In genomic region chr1:154941332-154941995, GRCh38 we compare ENCODE assay signal across 9 cellular contexts. TPM values are rescaled to one million over a fixed set of nuclear protein-coding genes. Genes with fewer than 3 reads are reported as not detected.
DNase-seq lines count a peak whose midpoint lies in the region; ATAC-seq, FAIRE-seq and TF ChIP-seq lines count a peak whose summit lies in the region.
"Had no signal": no experiment of that assay in that cellular context is flagged by ENCODE, and none has a peak within 500 bp of the region (broad histone marks: within the 10 kb centered on the region; RNA-seq: fewer than 3 reads in every experiment).

No MANE protein-coding gene starts in this region.

- no peak for TF ChIP-seq CTCF in D721Med (IDR thresholded peaks at IDR 0.05; ENCODE audit: insufficient read depth, missing control alignments)

- peaks cover 17 to 21% of the 10 kb centered on the region in 2 donors for H3K36me3 ChIP-seq in neuronal stem cell (replicated peaks in 1 of 2; ENCODE audit: control insufficient read depth in 2 of 2, insufficient read depth in 2 of 2, low read length in 2 of 2)

- no peak overlapping the region for H2BK5ac ChIP-seq in neuronal stem cell (ENCODE audit: low read length)

- peak overlapping the region; percentile 56 for H3K18ac ChIP-seq in neuronal stem cell (ENCODE audit: low read length)

- no peak for FAIRE-seq in D721Med (lab: Jason Lieb, UNC)

- peak overlapping the region; percentile 12 for H2AK5ac ChIP-seq in neuronal stem cell (ENCODE audit: low read depth, low read length)

- no peaks in the 10 kb centered on the region for H3K27me3 ChIP-seq in neuronal stem cell (ENCODE audit: control insufficient read depth in 3 of 3, insufficient read depth in 3 of 3, low read depth in 1 of 3, low read length in 3 of 3)

- peak overlapping the region; percentile 6 for H3K9ac ChIP-seq in neuronal stem cell (ENCODE audit: low read depth, low read length, poor library complexity)

- peaks cover 20 to 46% of the 10 kb centered on the region in 2 donors for H3K4me1 ChIP-seq in neuronal stem cell (ENCODE audit: control insufficient read depth in 2 of 2, insufficient read depth in 1 of 2, low read depth in 1 of 2, low read length in 2 of 2)

- H2BK120ac ChIP-seq in neuronal stem cell (ENCODE audit: low read depth, low read length), result no peak overlapping the region

- no peak overlapping the region for H2BK12ac ChIP-seq in neuronal stem cell (ENCODE audit: low read length)

- H2AFZ ChIP-seq in neuronal stem cell (ENCODE audit: low read length), result no peak overlapping the region

- no peak overlapping the region for H4K8ac ChIP-seq in neuronal stem cell (ENCODE audit: low read depth, low read length)

- DNase-seq in EH (ENCODE audit: low read depth) (peak; percentile 52), NCI-H524 (lab: John Stamatoyannopoulos, UW) (peak; percentile 94 to 96), cerebellar cortex (ENCODE audit: low spot score) (peak; percentile 52), neuronal stem cell (ENCODE audit: low spot score) (peak; percentile 56), D721Med (ENCODE audit: insufficient read length, low spot score) (no peak)
- DNase-seq in activated CD8-positive, alpha-beta memory T cell treated with anti-CD3 and anti-CD28 coated beads, Interleukin-2, amount 50 U/mL, for 4 hours, result no peak
- DNase-seq: foreskin melanocyte had no signal

- H3K14ac ChIP-seq in neuronal stem cell (ENCODE audit: low read length), result no peak overlapping the region

- no peaks in the 10 kb centered on the region for H3K9me3 ChIP-seq in neuronal stem cell (replicated peaks in 1 of 2; ENCODE audit: control insufficient read depth in 2 of 2, insufficient read depth in 1 of 2, low read depth in 1 of 2, low read length in 2 of 2)

- H3K79me1 ChIP-seq in neuronal stem cell (ENCODE audit: low read depth, low read length), result no peaks in the 10 kb centered on the region

- H3K4ac ChIP-seq in neuronal stem cell (ENCODE audit: low read length), result no peak overlapping the region

- no peak overlapping the region for H4K91ac ChIP-seq in neuronal stem cell (ENCODE audit: low read depth, low read length, poor library complexity)

- ATAC-seq in HG03045 (IDR thresholded peaks at IDR 0.05; ENCODE audit: unreplicated experiment) (no peak), GM21786 (IDR thresholded peaks at IDR 0.05; ENCODE audit: unreplicated experiment) (no peak)

- H2BK15ac ChIP-seq in neuronal stem cell (ENCODE audit: low read length), result no peak overlapping the region

- H3K23ac ChIP-seq in neuronal stem cell (ENCODE audit: low read depth, low read length, poor library complexity), result no peak overlapping the region

- H3K4me2 ChIP-seq in neuronal stem cell (ENCODE audit: insufficient read depth, low read length, poor library complexity, severe bottlenecking), result no peak overlapping the region

- no CpG with 5 or more reads among the region's 5 CpGs for WGBS in neuronal stem cell (ENCODE audit: extremely low coverage in 2 of 2, insufficient read length in 2 of 2, insufficient replicate concordance in 1 of 2), 2 donors

- peak overlapping the region; percentile 9 for H3K27ac ChIP-seq in neuronal stem cell (replicated peaks; ENCODE audit: low read length)

- H3K4me3 ChIP-seq in neuronal stem cell (ENCODE audit: low read length in 2 of 2), result peak overlapping the region in 1 of 2 donors; percentile 31

RNA-seq across cellular contexts. Expression of gene PMVK, which starts 4.9 kb away (rescaled TPM):
- 23.2 TPM for polyA plus RNA-seq in neuronal stem cell (2013, experiment 1 of 2)
- 23.3 TPM for polyA plus RNA-seq in neuronal stem cell (2013, experiment 2 of 2)

RNA-seq across cellular contexts. Expression of gene PBXIP1, which starts 14.4 kb away (rescaled TPM):
- polyA plus RNA-seq in neuronal stem cell (2013, experiment 1 of 2), result 21.9 TPM
- 21.6 TPM for polyA plus RNA-seq in neuronal stem cell (2013, experiment 2 of 2)

RNA-seq across cellular contexts. Expression of gene PYGO2, which starts 20.1 kb away (rescaled TPM):
- 48.6 TPM for polyA plus RNA-seq in neuronal stem cell (2013, experiment 1 of 2)
- 48.1 TPM for polyA plus RNA-seq in neuronal stem cell (2013, experiment 2 of 2)

RNA-seq across cellular contexts. Expression of gene SHC1, which starts 29.1 kb away (rescaled TPM):
- 95.8 TPM for polyA plus RNA-seq in neuronal stem cell (2013, experiment 1 of 2)
- polyA plus RNA-seq in neuronal stem cell (2013, experiment 2 of 2), result 97.1 TPM

RNA-seq across cellular contexts. Expression of gene CKS1B, which starts 33.0 kb away (rescaled TPM):
- 629 TPM for polyA plus RNA-seq in neuronal stem cell (2013, experiment 1 of 2)
- 633 TPM for polyA plus RNA-seq in neuronal stem cell (2013, experiment 2 of 2)

Comparison
In these comparisons a context has a peak if more than half of its experiments do, and no peak if none do; other contexts are left out.
1. DNase-seq: peak in EH (single experiment), NCI-H524 (2 of 2), cerebellar cortex (single experiment) and neuronal stem cell (single experiment); none in D721Med (single experiment) and activated CD8-positive, alpha-beta memory T cell treated with anti-CD3 and anti-CD28 coated beads, Interleukin-2, amount 50 U/mL, for 4 hours (single experiment).